ENCODE assay signal across 13 cellular contexts in genomic region chr7:140676303-140676702, GRCh38. TPM values are rescaled to one million over a fixed set of nuclear protein-coding genes. Genes with fewer than 3 reads are reported as not detected.
DNase-seq lines count a peak whose midpoint lies in the region; ATAC-seq and TF ChIP-seq lines count a peak whose summit lies in the region.
"Had no signal": no experiment of that assay in that cellular context is flagged by ENCODE, and none has a peak within 500 bp of the region (broad histone marks: within the 10 kb centered on the region; RNA-seq: fewer than 3 reads in every experiment).

No MANE protein-coding gene starts in this region.

- no peaks in the 10 kb centered on the region for H3K9me3 ChIP-seq in uterus
- H3K9me3 ChIP-seq: Caco-2 had no signal

- no peak overlapping the region for H3K27ac ChIP-seq in uterus

- TF ChIP-seq POLR2A in uterus (IDR thresholded peaks at IDR 0.05): no peak

- no peak for TF ChIP-seq CTCF in brain (conservative IDR thresholded peaks at IDR 0.05)
- TF ChIP-seq CTCF in uterus (IDR thresholded peaks at IDR 0.05): no peak

- H3K36me3 Mint-ChIP-seq in brain: peaks cover 45% of the 10 kb centered on the region

- no peak overlapping the region for H3K4me3 ChIP-seq in uterus

- no peaks in the 10 kb centered on the region for H3K4me1 ChIP-seq in uterus

- H3K36me3 ChIP-seq in uterus: no peaks in the 10 kb centered on the region

- H3K9me3 Mint-ChIP-seq in brain: no peaks in the 10 kb centered on the region
- H3K9me3 Mint-ChIP-seq: activated naive CD4-positive, alpha-beta T cell treated with anti-CD3 and anti-CD28 coated beads, Interleukin-2, amount 50 U/mL, for 24 hours; H9 had no signal

- intact Hi-C loops in uterus (cut with DNase I; ENCODE audit: low total_unique reads): no loop called here

- ATAC-seq in GM18502 (IDR thresholded peaks at IDR 0.05; ENCODE audit: poor library complexity, unreplicated experiment) (peak; percentile 62), GM21526 (IDR thresholded peaks at IDR 0.05; ENCODE audit: low FRiP score, unreplicated experiment) (peak; percentile 58), HG03196 (IDR thresholded peaks at IDR 0.05; ENCODE audit: unreplicated experiment) (peak; percentile 44)
- ATAC-seq: right cardiac atrium had no signal

- H3K27me3 Mint-ChIP-seq in brain: peaks cover 12% of the 10 kb centered on the region
- H3K27me3 Mint-ChIP-seq: activated naive CD4-positive, alpha-beta T cell treated with anti-CD3 and anti-CD28 coated beads, Interleukin-2, amount 50 U/mL, for 24 hours had no signal

- DNase-seq in activated CD4-positive, alpha-beta T cell treated with anti-CD3 and anti-CD28 coated beads for 1 hour: no peak
- DNase-seq in COLO829 (ENCODE audit: low spot score): no peak
- no peak for DNase-seq in uterus
- DNase-seq in cortex of kidney (lab: John Stamatoyannopoulos, UW): no peak
- DNase-seq: Caco-2, H9, T-helper 9 cell had no signal

- peaks cover 45% of the 10 kb centered on the region for H3K4me1 Mint-ChIP-seq in brain

- peak overlapping the region in 3 of 5 experiments; percentile 33 to 87 (median 45) for H3K4me3 Mint-ChIP-seq in brain
- H3K4me3 Mint-ChIP-seq: activated naive CD4-positive, alpha-beta T cell treated with anti-CD3 and anti-CD28 coated beads, Interleukin-2, amount 50 U/mL, for 24 hours; H9 had no signal

- no peaks in the 10 kb centered on the region for H3K27me3 ChIP-seq in uterus

- H3K27ac Mint-ChIP-seq in brain: peak overlapping the region in 1 of 5 experiments; percentile 20
- H3K27ac Mint-ChIP-seq: activated naive CD4-positive, alpha-beta T cell treated with anti-CD3 and anti-CD28 coated beads, Interleukin-2, amount 50 U/mL, for 24 hours had no signal

RNA-seq across cellular contexts. Expression of gene ADCK2, which starts 3.6 kb away (rescaled TPM):
- 45.7 TPM for polyA plus RNA-seq in brain (ENCODE audit: insufficient read depth, low read depth, low replicate concordance)
- 10 to 100 TPM; 13.2 to 24.3 (median 22.4) TPM for total RNA-seq in uterus

RNA-seq across cellular contexts. Expression of gene NDUFB2, which starts 20.2 kb away (rescaled TPM):
- 340 TPM for polyA plus RNA-seq in brain (ENCODE audit: insufficient read depth, low read depth, low replicate concordance)
- total RNA-seq in uterus: 100 to 1,000 TPM in 3 of 4 donors, 10 to 100 TPM in 1; 29.5 to 349 (median 157) TPM

RNA-seq across cellular contexts. Expression of gene DENND2A, which starts 35.7 kb away (rescaled TPM):
- polyA plus RNA-seq in brain (ENCODE audit: insufficient read depth, low read depth, low replicate concordance): 49.3 TPM
- 10 to 100 TPM in 3 of 4 donors, 1 to 10 TPM in 1; 9.1 to 84.8 (median 35.5) TPM for total RNA-seq in uterus
